ENCODE assay signal across 1 cellular context in the genomic region with DNA sequence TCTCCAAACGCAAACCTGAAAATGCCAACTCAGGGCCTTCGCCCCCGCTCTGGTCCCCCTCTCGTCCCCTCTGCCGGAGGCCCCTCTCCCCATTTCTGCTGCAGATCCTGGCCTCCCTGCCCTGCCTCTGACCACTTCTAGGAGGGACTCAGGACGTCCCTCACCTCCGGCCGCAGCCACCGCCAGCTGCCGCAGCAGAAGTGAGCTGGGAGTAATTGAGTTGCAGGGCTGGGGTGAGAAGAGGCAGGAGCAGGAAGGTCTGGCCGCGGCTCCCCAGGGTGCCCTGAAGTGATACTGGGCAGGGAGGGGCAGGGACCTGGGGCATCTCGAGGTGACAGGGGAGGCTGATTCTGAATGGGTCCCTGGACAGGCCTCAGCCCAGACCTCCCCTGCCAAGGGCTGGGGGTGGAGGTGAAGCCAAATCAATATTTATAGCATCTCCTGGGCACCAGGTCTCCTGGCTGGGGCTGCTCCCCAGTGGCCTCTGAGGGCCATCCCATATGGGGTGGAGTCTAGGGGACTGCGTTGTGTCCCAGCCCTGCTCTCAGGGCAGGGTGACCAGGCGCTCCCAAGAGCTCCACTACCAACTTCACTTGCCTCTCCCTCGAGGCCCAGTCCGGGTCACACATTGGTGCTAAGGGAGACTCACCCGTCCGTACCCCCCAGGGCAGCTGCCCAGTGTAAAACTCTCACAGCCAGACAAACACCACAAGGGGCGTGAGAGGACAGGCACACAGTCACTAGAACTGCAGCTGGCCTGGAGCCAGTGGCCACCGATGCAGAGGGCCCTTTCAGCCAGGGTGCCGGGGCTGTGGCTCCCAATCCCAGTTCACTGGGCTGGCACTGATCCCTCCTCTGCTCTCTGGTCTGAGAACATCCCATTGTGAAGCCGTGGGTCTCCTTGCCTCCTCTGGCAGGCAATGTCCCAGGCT.
TF ChIP-seq lines count a peak whose summit lies in the region.

No MANE protein-coding gene starts in this region.

TF ChIP-seq in HepG2, 621 proteins besides CTCF, POLR2A, EP300 and RAD21:
- TF ChIP-seq ZBTB46 (CRISPR knock-in tag; IDR thresholded peaks at IDR 0.05; ENCODE audit: borderline replicate concordance) (no peak), ZNF205 (CRISPR knock-in tag; IDR thresholded peaks at IDR 0.05) (no peak), RARG (CRISPR knock-in tag; IDR thresholded peaks at IDR 0.05; ENCODE audit: low read depth) (no peak), ISL2 (CRISPR knock-in tag; IDR thresholded peaks at IDR 0.05) (no peak), ZNF644 (CRISPR knock-in tag; IDR thresholded peaks at IDR 0.05; ENCODE audit: low read depth) (no peak), ZNF256 (CRISPR knock-in tag; conservative IDR thresholded peaks at IDR 0.05) (no peak), ZNF746 (CRISPR knock-in tag; IDR thresholded peaks at IDR 0.05) (no peak), NFYC (CRISPR knock-in tag; IDR thresholded peaks at IDR 0.05) (no peak), CERS6 (CRISPR knock-in tag; IDR thresholded peaks at IDR 0.05) (no peak), SMAD1 (CRISPR knock-in tag; IDR thresholded peaks at IDR 0.05; ENCODE audit: borderline replicate concordance, low read depth) (no peak)
- TF ChIP-seq, protein P1, sequence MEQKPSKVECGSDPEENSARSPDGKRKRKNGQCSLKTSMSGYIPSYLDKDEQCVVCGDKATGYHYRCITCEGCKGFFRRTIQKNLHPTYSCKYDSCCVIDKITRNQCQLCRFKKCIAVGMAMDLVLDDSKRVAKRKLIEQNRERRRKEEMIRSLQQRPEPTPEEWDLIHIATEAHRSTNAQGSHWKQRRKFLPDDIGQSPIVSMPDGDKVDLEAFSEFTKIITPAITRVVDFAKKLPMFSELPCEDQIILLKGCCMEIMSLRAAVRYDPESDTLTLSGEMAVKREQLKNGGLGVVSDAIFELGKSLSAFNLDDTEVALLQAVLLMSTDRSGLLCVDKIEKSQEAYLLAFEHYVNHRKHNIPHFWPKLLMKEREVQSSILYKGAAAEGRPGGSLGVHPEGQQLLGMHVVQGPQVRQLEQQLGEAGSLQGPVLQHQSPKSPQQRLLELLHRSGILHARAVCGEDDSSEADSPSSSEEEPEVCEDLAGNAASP (CRISPR knock-in tag; IDR thresholded peaks at IDR 0.05; ENCODE audit: borderline replicate concordance), result no peak
- TF ChIP-seq, protein P2, sequence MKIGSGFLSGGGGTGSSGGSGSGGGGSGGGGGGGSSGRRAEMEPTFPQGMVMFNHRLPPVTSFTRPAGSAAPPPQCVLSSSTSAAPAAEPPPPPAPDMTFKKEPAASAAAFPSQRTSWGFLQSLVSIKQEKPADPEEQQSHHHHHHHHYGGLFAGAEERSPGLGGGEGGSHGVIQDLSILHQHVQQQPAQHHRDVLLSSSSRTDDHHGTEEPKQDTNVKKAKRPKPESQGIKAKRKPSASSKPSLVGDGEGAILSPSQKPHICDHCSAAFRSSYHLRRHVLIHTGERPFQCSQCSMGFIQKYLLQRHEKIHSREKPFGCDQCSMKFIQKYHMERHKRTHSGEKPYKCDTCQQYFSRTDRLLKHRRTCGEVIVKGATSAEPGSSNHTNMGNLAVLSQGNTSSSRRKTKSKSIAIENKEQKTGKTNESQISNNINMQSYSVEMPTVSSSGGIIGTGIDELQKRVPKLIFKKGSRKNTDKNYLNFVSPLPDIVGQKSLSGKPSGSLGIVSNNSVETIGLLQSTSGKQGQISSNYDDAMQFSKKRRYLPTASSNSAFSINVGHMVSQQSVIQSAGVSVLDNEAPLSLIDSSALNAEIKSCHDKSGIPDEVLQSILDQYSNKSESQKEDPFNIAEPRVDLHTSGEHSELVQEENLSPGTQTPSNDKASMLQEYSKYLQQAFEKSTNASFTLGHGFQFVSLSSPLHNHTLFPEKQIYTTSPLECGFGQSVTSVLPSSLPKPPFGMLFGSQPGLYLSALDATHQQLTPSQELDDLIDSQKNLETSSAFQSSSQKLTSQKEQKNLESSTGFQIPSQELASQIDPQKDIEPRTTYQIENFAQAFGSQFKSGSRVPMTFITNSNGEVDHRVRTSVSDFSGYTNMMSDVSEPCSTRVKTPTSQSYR (CRISPR knock-in tag; IDR thresholded peaks at IDR 0.05; ENCODE audit: borderline replicate concordance), result no peak
- TF ChIP-seq, protein P3, sequence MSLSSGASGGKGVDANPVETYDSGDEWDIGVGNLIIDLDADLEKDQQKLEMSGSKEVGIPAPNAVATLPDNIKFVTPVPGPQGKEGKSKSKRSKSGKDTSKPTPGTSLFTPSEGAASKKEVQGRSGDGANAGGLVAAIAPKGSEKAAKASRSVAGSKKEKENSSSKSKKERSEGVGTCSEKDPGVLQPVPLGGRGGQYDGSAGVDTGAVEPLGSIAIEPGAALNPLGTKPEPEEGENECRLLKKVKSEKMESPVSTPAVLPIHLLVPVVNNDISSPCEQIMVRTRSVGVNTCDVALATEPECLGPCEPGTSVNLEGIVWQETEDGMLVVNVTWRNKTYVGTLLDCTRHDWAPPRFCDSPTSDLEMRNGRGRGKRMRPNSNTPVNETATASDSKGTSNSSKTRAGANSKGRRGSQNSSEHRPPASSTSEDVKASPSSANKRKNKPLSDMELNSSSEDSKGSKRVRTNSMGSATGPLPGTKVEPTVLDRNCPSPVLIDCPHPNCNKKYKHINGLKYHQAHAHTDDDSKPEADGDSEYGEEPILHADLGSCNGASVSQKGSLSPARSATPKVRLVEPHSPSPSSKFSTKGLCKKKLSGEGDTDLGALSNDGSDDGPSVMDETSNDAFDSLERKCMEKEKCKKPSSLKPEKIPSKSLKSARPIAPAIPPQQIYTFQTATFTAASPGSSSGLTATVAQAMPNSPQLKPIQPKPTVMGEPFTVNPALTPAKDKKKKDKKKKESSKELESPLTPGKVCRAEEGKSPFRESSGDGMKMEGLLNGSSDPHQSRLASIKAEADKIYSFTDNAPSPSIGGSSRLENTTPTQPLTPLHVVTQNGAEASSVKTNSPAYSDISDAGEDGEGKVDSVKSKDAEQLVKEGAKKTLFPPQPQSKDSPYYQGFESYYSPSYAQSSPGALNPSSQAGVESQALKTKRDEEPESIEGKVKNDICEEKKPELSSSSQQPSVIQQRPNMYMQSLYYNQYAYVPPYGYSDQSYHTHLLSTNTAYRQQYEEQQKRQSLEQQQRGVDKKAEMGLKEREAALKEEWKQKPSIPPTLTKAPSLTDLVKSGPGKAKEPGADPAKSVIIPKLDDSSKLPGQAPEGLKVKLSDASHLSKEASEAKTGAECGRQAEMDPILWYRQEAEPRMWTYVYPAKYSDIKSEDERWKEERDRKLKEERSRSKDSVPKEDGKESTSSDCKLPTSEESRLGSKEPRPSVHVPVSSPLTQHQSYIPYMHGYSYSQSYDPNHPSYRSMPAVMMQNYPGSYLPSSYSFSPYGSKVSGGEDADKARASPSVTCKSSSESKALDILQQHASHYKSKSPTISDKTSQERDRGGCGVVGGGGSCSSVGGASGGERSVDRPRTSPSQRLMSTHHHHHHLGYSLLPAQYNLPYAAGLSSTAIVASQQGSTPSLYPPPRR (CRISPR knock-in tag; IDR thresholded peaks at IDR 0.05; ENCODE audit: borderline replicate concordance), result no peak
